In the genomic region with DNA sequence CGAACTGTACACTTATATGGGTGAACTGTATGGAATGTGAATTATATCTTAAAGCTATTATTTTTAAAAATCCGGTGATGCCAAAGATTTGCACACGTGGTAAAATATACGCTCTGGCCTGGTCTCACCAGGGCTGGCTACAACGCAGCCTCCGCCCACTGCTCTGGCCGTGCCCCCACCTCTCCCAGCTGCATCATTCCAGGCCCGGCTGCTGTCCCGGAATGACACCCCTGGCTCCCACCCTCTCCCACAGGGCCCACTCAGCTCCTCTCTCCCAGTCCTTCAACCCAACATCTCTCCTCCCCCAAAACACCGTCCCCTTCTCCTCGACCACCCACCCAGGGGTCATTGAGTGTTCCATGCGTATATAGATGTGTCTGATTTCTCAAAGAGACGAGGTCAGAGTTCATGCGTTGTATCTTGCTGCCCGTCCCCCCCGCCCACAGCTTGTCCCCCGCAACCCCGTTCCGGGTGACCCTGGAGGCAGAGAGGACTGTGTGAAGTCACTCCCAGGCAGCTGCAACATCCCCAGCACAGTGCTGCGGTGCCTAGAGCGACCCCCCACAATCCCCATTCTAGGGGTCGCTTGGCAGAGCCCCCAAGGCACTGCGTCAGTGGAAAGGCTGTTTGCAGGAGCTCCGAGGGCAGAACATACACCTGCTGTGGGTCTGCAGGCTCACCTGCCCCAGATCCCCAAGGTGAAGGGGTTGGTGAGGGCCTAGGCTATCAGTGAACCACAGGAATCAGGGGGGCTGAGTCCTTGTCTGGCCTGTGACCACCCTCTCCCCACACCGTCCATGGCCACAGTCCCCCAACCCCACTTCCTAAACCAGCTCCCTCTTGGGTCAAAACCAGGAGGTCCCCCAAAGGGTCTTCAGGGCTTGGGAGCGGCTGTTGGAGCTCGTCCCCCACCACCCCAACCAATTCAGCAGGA, we compare ENCODE assay signal across 24 cellular contexts. TPM values are rescaled to one million over a fixed set of nuclear protein-coding genes. Genes with fewer than 3 reads are reported as not detected.
A peak's percentile ranks its signal among the peaks of the same experiment; 100 is the strongest.
DNase-seq lines count a peak whose midpoint lies in the region; ATAC-seq and TF ChIP-seq lines count a peak whose summit lies in the region.
"Had no signal": no experiment of that assay in that cellular context is flagged by ENCODE, and none has a peak within 500 bp of the region (broad histone marks: within the 10 kb centered on the region; RNA-seq: fewer than 3 reads in every experiment).

No MANE protein-coding gene starts in this region.

- no peak overlapping the region for H2AFZ ChIP-seq in neural progenitor cell (replicated peaks)

- peaks cover 16% of the 10 kb centered on the region for H3K27me3 Mint-ChIP-seq in neural progenitor cell (ENCODE audit: insufficient read depth, low read depth)
- H3K27me3 Mint-ChIP-seq in MCF 10A (ENCODE audit: insufficient read depth, unreplicated experiment): no peaks in the 10 kb centered on the region
- H3K27me3 Mint-ChIP-seq: activated naive CD4-positive, alpha-beta T cell treated with anti-CD3 and anti-CD28 coated beads, Interleukin-2, amount 10 ng/mL, durations not matched to agents 7 days and 5 days; effector memory CD8-positive, alpha-beta T cell had no signal

- no peak overlapping the region for H3K9ac ChIP-seq in neural progenitor cell

- POLR2A ChIA-PET in MCF 10A (lab: Yijun Ruan, JAX): no interaction called here

- TF ChIP-seq POLR2A in esophagus muscularis mucosa (IDR thresholded peaks at IDR 0.05; ENCODE audit: low read depth): no peak

- H3K36me3 Mint-ChIP-seq in neural progenitor cell (peaks cover 17% of the 10 kb centered on the region), MCF 10A (ENCODE audit: insufficient read depth, unreplicated experiment) (peaks cover 7% of the 10 kb centered on the region)

- H3K27me3 ChIP-seq in esophagus muscularis mucosa (no peaks in the 10 kb centered on the region), neural progenitor cell (no peaks in the 10 kb centered on the region)
- H3K27me3 ChIP-seq: colonic mucosa had no signal

- H3K4me3 ChIP-seq in esophagus muscularis mucosa (no peak overlapping the region), neural progenitor cell (no peak overlapping the region)
- H3K4me3 ChIP-seq: colonic mucosa, K562 had no signal

- peak overlapping the region; percentile 36 for H3K4me3 Mint-ChIP-seq in neural progenitor cell
- H3K4me3 Mint-ChIP-seq in MCF 10A (ENCODE audit: unreplicated experiment): no peak overlapping the region
- H3K4me3 Mint-ChIP-seq: activated naive CD4-positive, alpha-beta T cell treated with anti-CD3 and anti-CD28 coated beads, Interleukin-2, amount 10 ng/mL, durations not matched to agents 7 days and 5 days; activated T-helper 1 cell treated with anti-CD3 and anti-CD28 coated beads, Interleukin-12 subunit alpha, Interleukin-12 subunit beta, Interleukin-2, Interleukin-4 antibody, amounts not matched to agents 30 ng/mL and 10 ng/mL and 1 ng/mL, durations not matched to agents 14 hours and 24 hours and 36 hours; effector memory CD8-positive, alpha-beta T cell; mesothelial cell of epicardium; naive B cell had no signal

- H3K9me3 Mint-ChIP-seq in neural progenitor cell (peaks cover 23% of the 10 kb centered on the region), MCF 10A (ENCODE audit: unreplicated experiment) (peaks cover 18% of the 10 kb centered on the region)

- H3F3A ChIP-seq in neural progenitor cell (ENCODE audit: low read depth): peaks cover 3% of the 10 kb centered on the region

- no TSS peak for BruUV-seq in MCF 10A (replicated peaks; lab: Mats Ljungman, UMichigan)

- CTCF ChIA-PET in MCF 10A (lab: Yijun Ruan, JAX): interaction anchor here (0.8 to 1.6 kb wide), 4 partner anchors 14 to 238 kb away, joined by 3 to 4 read pairs (median 4); a partner anchor contains a TSS

- intact Hi-C loops in esophagus muscularis mucosa (cut with DNase I): no loop called here
- intact Hi-C loops in MCF 10A (cut with micrococcal nuclease): no loop called here

- ATAC-seq in GM21619 (IDR thresholded peaks at IDR 0.05; ENCODE audit: unreplicated experiment): no peak
- ATAC-seq: effector memory CD8-positive, alpha-beta T cell; K562 had no signal

- peaks cover 52 to 88% (median 81%) of the 10 kb centered on the region in 4 donors for H3K4me1 ChIP-seq in esophagus muscularis mucosa
- H3K4me1 ChIP-seq in neural progenitor cell: no peaks in the 10 kb centered on the region
- H3K4me1 ChIP-seq: colonic mucosa had no signal

- H3K36me3 ChIP-seq in esophagus muscularis mucosa (peaks cover 0 to 12% (median 9%) of the 10 kb centered on the region in 4 donors), neural progenitor cell (no peaks in the 10 kb centered on the region)
- H3K36me3 ChIP-seq: colonic mucosa had no signal

- WGBS in esophagus muscularis mucosa: 61% methylated on average over 22 of the region's 27 CpGs

- no peak overlapping the region for H3K27ac Mint-ChIP-seq in neural progenitor cell
- H3K27ac Mint-ChIP-seq in MCF 10A (ENCODE audit: low read depth, unreplicated experiment): no peak overlapping the region
- H3K27ac Mint-ChIP-seq: activated naive CD4-positive, alpha-beta T cell treated with anti-CD3 and anti-CD28 coated beads, Interleukin-2, amount 10 ng/mL, durations not matched to agents 7 days and 5 days; activated T-helper 1 cell treated with anti-CD3 and anti-CD28 coated beads, Interleukin-12 subunit alpha, Interleukin-12 subunit beta, Interleukin-2, Interleukin-4 antibody, amounts not matched to agents 30 ng/mL and 10 ng/mL and 1 ng/mL, durations not matched to agents 14 hours and 24 hours and 36 hours; effector memory CD8-positive, alpha-beta T cell; mesothelial cell of epicardium had no signal

- DNase-seq in esophagus muscularis mucosa (ENCODE audit: extremely low spot score): no peak
- DNase-seq in neural progenitor cell (ENCODE audit: low spot score): no peak
- DNase-seq in SIG-M5 treated with dmso at 0.1 percent for 504 hours (lab: John Stamatoyannopoulos, UW; ENCODE audit: unreplicated experiment): no peak
- DNase-seq in MCF 10A (ENCODE audit: unreplicated experiment): no peak
- DNase-seq: activated CD4-positive, alpha-beta T cell treated with anti-CD3 and anti-CD28 coated beads, Interleukin-2, amount 50 U/mL, for 48 hours; activated CD4-positive, CD25-positive, alpha-beta regulatory T cell; activated naive CD4-positive, alpha-beta T cell treated with anti-CD3 and anti-CD28 coated beads, Interleukin-2, amount 10 ng/mL, durations not matched to agents 7 days and 5 days; amygdala; colonic mucosa; DMS53; effector memory CD8-positive, alpha-beta T cell; naive B cell; NCI-H1105; NCI-H187 treated with DMSO at 0.1 percent for 48 hours; NCI-H2171 treated with DMSO at 0.1 percent for 48 hours; NCI-H510A; small intestine; stimulated activated naive CD4-positive, alpha-beta T cell treated with Interleukin-2 at 50 U/mL for 16 hours had no signal

- no peaks in the 10 kb centered on the region for H3K79me2 ChIP-seq in neural progenitor cell (ENCODE audit: low read depth)

- H3K4me1 Mint-ChIP-seq in neural progenitor cell (peaks cover 19% of the 10 kb centered on the region), MCF 10A (ENCODE audit: insufficient read depth, unreplicated experiment) (no peaks in the 10 kb centered on the region)

- no peak overlapping the region for H3K4me2 ChIP-seq in neural progenitor cell

- peak overlapping the region; percentile 22 for H3K27ac ChIP-seq in angular gyrus (ENCODE audit: low read depth, low read length)
- H3K27ac ChIP-seq in esophagus muscularis mucosa (replicated peaks in 1 of 4): peak overlapping the region; percentile 51 to 61 (median 57)
- no peak overlapping the region for H3K27ac ChIP-seq in neural progenitor cell
- peak overlapping the region; percentile 38 for H3K27ac ChIP-seq in temporal lobe (ENCODE audit: low read depth, low read length)
- H3K27ac ChIP-seq: colonic mucosa had no signal

- H4K20me1 ChIP-seq in neural progenitor cell (ENCODE audit: low read depth): no peaks in the 10 kb centered on the region

- H3K9me3 ChIP-seq in esophagus muscularis mucosa (peaks cover 4 to 9% (median 6%) of the 10 kb centered on the region in 4 donors), neural progenitor cell (ENCODE audit: low read depth) (no peaks in the 10 kb centered on the region)
- H3K9me3 ChIP-seq: colonic mucosa had no signal

- TF ChIP-seq EP300 in esophagus muscularis mucosa (IDR thresholded peaks at IDR 0.05): no peak

- TF ChIP-seq CTCF in esophagus muscularis mucosa (IDR thresholded peaks at IDR 0.05) (no peak), neural progenitor cell (IDR thresholded peaks at IDR 0.05) (no peak), MCF 10A (IDR thresholded peaks at IDR 0.05; ENCODE audit: unreplicated experiment) (no peak)

RNA-seq across cellular contexts. Expression of a gene that starts 13.3 kb away (rescaled TPM):
- total RNA-seq in esophagus muscularis mucosa (10 to 100 TPM; 11.3 to 29.5 (median 16.9) TPM), neural progenitor cell (ENCODE audit: low replicate concordance) (46.5 and 81.1 TPM in 2 replicates), temporal lobe (39.8 TPM), MCF 10A (2022) (8.0 and 11.5 TPM in 2 replicates)
